Comparison of ENCODE assay signal across 13 cellular contexts in the genomic region with DNA sequence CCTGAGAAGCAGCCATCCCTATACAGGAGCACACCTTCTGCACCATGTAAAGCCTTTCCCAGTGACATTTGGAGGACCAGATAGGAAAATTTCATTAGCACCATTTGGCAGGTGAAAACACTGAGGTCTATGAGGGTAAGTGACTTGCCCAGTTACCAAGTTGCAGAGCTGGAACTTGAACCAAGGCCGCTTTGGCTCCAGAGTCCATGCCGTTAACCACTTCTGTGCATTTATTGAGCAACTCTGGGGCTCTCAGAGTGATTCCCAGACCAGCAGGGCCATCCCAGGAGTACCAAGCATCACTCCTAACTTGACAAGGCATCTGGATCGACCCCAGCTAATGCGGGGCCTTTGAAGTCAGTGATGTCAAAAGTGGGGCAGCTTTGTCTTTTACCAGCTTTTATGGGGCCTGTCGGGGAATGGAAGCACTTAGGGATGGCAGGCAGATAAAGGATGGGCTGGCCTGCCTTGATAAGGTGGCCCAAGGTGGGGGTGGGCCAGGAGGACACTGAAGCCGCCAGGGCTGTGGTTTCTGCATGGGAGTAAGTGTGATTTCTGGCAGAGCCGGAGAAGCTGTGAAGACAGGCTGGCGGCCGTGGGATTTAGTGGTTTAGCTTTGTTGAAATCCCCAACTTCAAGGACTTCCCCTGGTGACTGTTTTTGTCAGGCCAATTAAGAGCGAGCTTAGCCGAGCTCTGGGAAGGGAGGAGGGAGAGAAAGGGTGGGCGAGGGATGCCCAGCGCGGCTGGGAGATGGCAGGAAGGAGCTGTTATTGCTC.
A peak's percentile ranks its signal among the peaks of the same experiment; 100 is the strongest.
DNase-seq lines count a peak whose midpoint lies in the region; ATAC-seq and TF ChIP-seq lines count a peak whose summit lies in the region.
"Had no signal": no experiment of that assay in that cellular context is flagged by ENCODE, and none has a peak within 500 bp of the region (broad histone marks: within the 10 kb centered on the region; RNA-seq: fewer than 3 reads in every experiment).

No MANE protein-coding gene starts in this region.

- H3K9me3 ChIP-seq in trophoblast cell (ENCODE audit: insufficient read depth, low read depth, low read length): no peaks in the 10 kb centered on the region
- H3K9me3 ChIP-seq: sigmoid colon, SJSA1 had no signal

- peak overlapping the region; percentile 13 for H2BK12ac ChIP-seq in trophoblast cell (ENCODE audit: low read length)

- peaks cover 2% of the 10 kb centered on the region in 2 experiments for H3K4me1 ChIP-seq in trophoblast cell (ENCODE audit: control insufficient read depth in 1 of 2, insufficient read depth in 2 of 2, low read length in 2 of 2)

- no peak overlapping the region for H4K12ac ChIP-seq in trophoblast cell (ENCODE audit: low read depth, low read length)

- no peaks in the 10 kb centered on the region for H3K27me3 ChIP-seq in trophoblast cell (ENCODE audit: insufficient read depth, low read length)
- H3K27me3 ChIP-seq: sigmoid colon, SJSA1 had no signal

- peaks cover 3% of the 10 kb centered on the region for H3K79me2 ChIP-seq in trophoblast cell (ENCODE audit: control insufficient read depth, insufficient read depth, low read length, poor library complexity)

- H2BK5ac ChIP-seq in trophoblast cell (ENCODE audit: low read depth, low read length, poor library complexity): peak overlapping the region; percentile 5

- peak overlapping the region; percentile 50 for H4K91ac ChIP-seq in trophoblast cell (ENCODE audit: low read depth, low read length)

- H3K27ac ChIP-seq in trophoblast cell (ENCODE audit: low read depth, low read length): no peak overlapping the region
- H3K27ac ChIP-seq: SJSA1 had no signal

- DNase-seq in GM04503 (ENCODE audit: low read depth) (peak; percentile 31), NCI-H82 treated with DMSO at 0.1 percent for 48 hours (lab: John Stamatoyannopoulos, UW; ENCODE audit: unreplicated experiment) (peak; percentile 70), fibroblast of mammary gland (ENCODE audit: low read depth) (peak; percentile 21), trophoblast cell (no peak), GM19238 (ENCODE audit: insufficient read length, low spot score) (no peak)
- DNase-seq: activated CD4-positive, alpha-beta T cell treated with anti-CD3 and anti-CD28 coated beads for 1 hour; CD8-positive, alpha-beta memory T cell; NCI-H510A; sigmoid colon had no signal

- H4K8ac ChIP-seq in trophoblast cell (ENCODE audit: low read depth, low read length): peak overlapping the region; percentile 33

- ATAC-seq in GM21526 (IDR thresholded peaks at IDR 0.05; ENCODE audit: low FRiP score, unreplicated experiment): no peak
- no peak for ATAC-seq in GM19023 (IDR thresholded peaks at IDR 0.05; ENCODE audit: unreplicated experiment)
- no peak for ATAC-seq in HG02840 (IDR thresholded peaks at IDR 0.05; ENCODE audit: low FRiP score, unreplicated experiment)

- TF ChIP-seq CTCF in fibroblast of mammary gland (conservative IDR thresholded peaks at IDR 0.05; ENCODE audit: control insufficient read depth, insufficient read depth, low read depth, low read length): no peak

- H3K4me3 ChIP-seq in fibroblast of mammary gland (ENCODE audit: control insufficient read depth, low read depth, low read length) (no peak overlapping the region), trophoblast cell (ENCODE audit: low read depth, low read length) (no peak overlapping the region)
- H3K4me3 ChIP-seq: sigmoid colon, SJSA1 had no signal

- H2AFZ ChIP-seq in trophoblast cell (ENCODE audit: insufficient read depth, low read length, poor library complexity): no peak overlapping the region

- H3K14ac ChIP-seq in trophoblast cell (ENCODE audit: low read length): peak overlapping the region; percentile 57

- no peak overlapping the region for H3K4me2 ChIP-seq in trophoblast cell (ENCODE audit: low read length)

- H3K9ac ChIP-seq in trophoblast cell (ENCODE audit: low read length): no peak overlapping the region

- no peaks in the 10 kb centered on the region for H3K36me3 ChIP-seq in trophoblast cell (ENCODE audit: control insufficient read depth in 1 of 2, insufficient read depth in 2 of 2, low read length in 2 of 2)
- H3K36me3 ChIP-seq: sigmoid colon, SJSA1 had no signal

- no CpG with 5 or more reads among the region's 14 CpGs for WGBS in trophoblast cell (ENCODE audit: extremely low coverage, insufficient coverage, insufficient read length)

- H3K18ac ChIP-seq in trophoblast cell (ENCODE audit: low read length): peak overlapping the region; percentile 46

- no peak overlapping the region for H3K23ac ChIP-seq in trophoblast cell (ENCODE audit: low read length)

- peaks cover 8% of the 10 kb centered on the region for H3K79me1 ChIP-seq in trophoblast cell (ENCODE audit: low read length)

- H2BK120ac ChIP-seq in trophoblast cell (ENCODE audit: insufficient read depth, low read length, poor library complexity): peak overlapping the region; percentile 35

- H3K4ac ChIP-seq in trophoblast cell (ENCODE audit: low read depth, low read length): no peak overlapping the region

- no peak overlapping the region for H2AK5ac ChIP-seq in trophoblast cell (ENCODE audit: low read length)

Comparison
In these comparisons a context has a peak if more than half of its experiments do, and no peak if none do; other contexts are left out.
1. DNase-seq: peak in GM04503 (single experiment), NCI-H82 treated with DMSO at 0.1 percent for 48 hours (single experiment) and fibroblast of mammary gland (single experiment); none in trophoblast cell (0 of 2) and GM19238 (single experiment).